Comparison of ENCODE assay signal across 13 cellular contexts in the genomic region with DNA sequence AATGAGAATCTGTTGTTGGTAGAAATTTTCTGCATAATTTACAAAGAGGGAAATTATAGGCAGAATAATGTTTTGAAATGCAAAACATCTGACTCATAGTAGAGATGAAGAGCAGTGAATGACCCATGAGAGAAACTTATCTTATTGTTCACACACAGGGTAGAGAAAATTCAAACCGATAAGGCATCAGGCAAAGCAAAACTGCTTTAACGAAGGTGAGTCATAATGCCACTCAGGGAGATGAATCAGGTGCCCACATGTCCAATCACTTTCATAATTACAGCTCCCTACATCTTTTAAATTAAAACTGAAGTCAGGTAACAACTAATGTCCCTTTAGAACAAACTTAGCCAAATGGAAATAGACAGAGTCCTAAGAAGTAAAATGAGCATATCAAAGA.
DNase-seq lines count a peak whose midpoint lies in the region; ATAC-seq and FAIRE-seq lines count a peak whose summit lies in the region.
"Had no signal": no experiment of that assay in that cellular context is flagged by ENCODE, and none has a peak within 500 bp of the region (broad histone marks: within the 10 kb centered on the region; RNA-seq: fewer than 3 reads in every experiment).

No MANE protein-coding gene starts in this region.

- H3K36me3 ChIP-seq in aorta (ENCODE audit: control insufficient read depth in 1 of 2, insufficient read depth in 2 of 2, low read length in 1 of 2): no peaks in the 10 kb centered on the region

- H3K4me3 ChIP-seq in aorta (ENCODE audit: low read length in 2 of 2): no peak overlapping the region

- DNase-seq in GM18507 (ENCODE audit: extremely low spot score, insufficient read length, low read depth) (peak; percentile 9), NCI-H69 (lab: John Stamatoyannopoulos, UW) (peak; percentile 40), DMS79 treated with DMSO at 0.1 percent for 48 hours (lab: John Stamatoyannopoulos, UW) (no peak), cerebellum (ENCODE audit: low spot score) (no peak), HT-29 (ENCODE audit: low spot score) (no peak), aorta (no peak)
- DNase-seq: Calu3, H9, left colon, NCI-H1417 treated with DMSO at 0.1 percent for 48 hours had no signal

- intact Hi-C loops in aorta (cut with DNase I): loop anchor here in 1 of 2 donors (10.0 kb wide), 1 partner anchor 383 kb away; no protein-coding TSS in a partner anchor

- H3K27me3 ChIP-seq in aorta (ENCODE audit: control insufficient read depth in 1 of 2, insufficient read depth in 2 of 2, low read length in 1 of 2): no peaks in the 10 kb centered on the region

- H3K4me1 ChIP-seq in aorta (ENCODE audit: control insufficient read depth in 1 of 2, insufficient read depth in 2 of 2, low read length in 2 of 2): no peaks in the 10 kb centered on the region
- H3K4me1 ChIP-seq: parathyroid adenoma had no signal

- ATAC-seq in GM19467 (IDR thresholded peaks at IDR 0.05; ENCODE audit: unreplicated experiment) (peak; percentile 83), HG02973 (IDR thresholded peaks at IDR 0.05; ENCODE audit: unreplicated experiment) (peak; percentile 94), aorta (ENCODE audit: low FRiP score) (no peak)
- ATAC-seq: left colon had no signal

- WGBS in aorta, 2 donors: 75 to 79% methylated on average over 2 of the region's 2 CpGs

- no peak overlapping the region for H3K27ac ChIP-seq in aorta (ENCODE audit: low read depth in 1 of 2, low read length in 2 of 2)
- H3K27ac ChIP-seq: parathyroid adenoma had no signal

- H3K9me3 ChIP-seq in aorta (ENCODE audit: control insufficient read depth, low read length): no peaks in the 10 kb centered on the region

- peak; percentile 64 for FAIRE-seq in GM18507 (lab: Jason Lieb, UNC)

Comparison
In these comparisons a context has a peak if more than half of its experiments do, and no peak if none do; other contexts are left out.
1. DNase-seq: peak in GM18507 (single experiment) and NCI-H69 (single experiment); none in DMS79 treated with DMSO at 0.1 percent for 48 hours (single experiment), cerebellum (single experiment), HT-29 (single experiment) and aorta (0 of 2).